Comparison of ENCODE assay signal across 24 cellular contexts in genomic region chr1:54952950-54953718, GRCh38. TPM values are rescaled to one million over a fixed set of nuclear protein-coding genes. Genes with fewer than 3 reads are reported as not detected.
A peak's percentile ranks its signal among the peaks of the same experiment; 100 is the strongest.
DNase-seq lines count a peak whose midpoint lies in the region; ATAC-seq and FAIRE-seq lines count a peak whose summit lies in the region.
"Had no signal": no experiment of that assay in that cellular context is flagged by ENCODE, and none has a peak within 500 bp of the region (broad histone marks: within the 10 kb centered on the region; RNA-seq: fewer than 3 reads in every experiment).

No MANE protein-coding gene starts in this region.

- H3K9me2 ChIP-seq in GM23248 (ENCODE audit: insufficient read depth): no peaks in the 10 kb centered on the region

- WGBS in GM23248 (ENCODE audit: low coverage in 1 of 2, low lambda C conversion rate in 2 of 2, missing lambda C conversion rate in 2 of 2), 2 experiments: 76 to 81% methylated on average over 4 of the region's 4 CpGs
- 79% methylated on average over 4 of the region's 4 CpGs for WGBS in mesenchymal stem cell

- no peaks in the 10 kb centered on the region for H4K20me1 ChIP-seq in GM23248 (ENCODE audit: insufficient read depth)

- H2BK12ac ChIP-seq in mesenchymal stem cell (ENCODE audit: low read length in 2 of 2): no peak overlapping the region

- H3K4me2 ChIP-seq in GM23248 (ENCODE audit: unreplicated experiment) (no peak overlapping the region), mesenchymal stem cell (ENCODE audit: low read length, poor library complexity, severe bottlenecking) (no peak overlapping the region)

- no peak overlapping the region for H3K4me3 ChIP-seq in GM23248
- no peak overlapping the region for H3K4me3 ChIP-seq in mesenchymal stem cell (ENCODE audit: insufficient read depth in 1 of 2, low read depth in 1 of 2, low read length in 2 of 2)
- H3K4me3 ChIP-seq: heart left ventricle, Peyer's patch, skin epidermis had no signal

- H2BK120ac ChIP-seq in mesenchymal stem cell (ENCODE audit: low read depth, low read length): no peak overlapping the region

- H2BK15ac ChIP-seq in mesenchymal stem cell (ENCODE audit: low read depth, poor library complexity, severe bottlenecking): no peak overlapping the region

- H4K91ac ChIP-seq in mesenchymal stem cell (ENCODE audit: low read length): no peak overlapping the region

- no peak overlapping the region for H3K9ac ChIP-seq in GM23248
- no peak overlapping the region for H3K9ac ChIP-seq in mesenchymal stem cell (ENCODE audit: low read length)

- H3K79me2 ChIP-seq in GM23248 (ENCODE audit: insufficient read depth): no peaks in the 10 kb centered on the region

- ATAC-seq in GM21717 (IDR thresholded peaks at IDR 0.05; ENCODE audit: unreplicated experiment): no peak
- ATAC-seq: activated T-cell treated with anti-CD3 and anti-CD28 coated beads, Interleukin-2, amount 50 U/mL, for 4 hours; esophagus mucosa; heart left ventricle; natural killer cell treated with Interleukin-12 subunit alpha and Interleukin-12 subunit beta and Interleukin-15 and Interleukin-18, amount 100 ng/mL, for 72 hours had no signal

- in situ Hi-C loops in GM23248 (cut with MboI): no loop called here

- no peak overlapping the region for H2AFZ ChIP-seq in GM23248
- no peak overlapping the region for H2AFZ ChIP-seq in mesenchymal stem cell (ENCODE audit: low read depth, low read length)

- H3K23ac ChIP-seq in mesenchymal stem cell (ENCODE audit: low read length in 2 of 2): no peak overlapping the region

- H3K36me3 ChIP-seq in GM23248 (ENCODE audit: low read depth): no peaks in the 10 kb centered on the region
- H3K36me3 ChIP-seq in mesenchymal stem cell (ENCODE audit: control insufficient read depth in 1 of 2, insufficient read depth in 2 of 2, low read depth in 1 of 2, low read length in 2 of 2): no peaks in the 10 kb centered on the region
- H3K36me3 ChIP-seq: heart left ventricle, Peyer's patch had no signal

- H2BK5ac ChIP-seq in mesenchymal stem cell (ENCODE audit: low read depth, low read length, poor library complexity, severe bottlenecking): no peak overlapping the region

- H3K14ac ChIP-seq in mesenchymal stem cell (ENCODE audit: low read length in 2 of 2): no peak overlapping the region

- DNase-seq in GM23248 (peak; percentile 43), RCC 7860 (ENCODE audit: low spot score) (peak; percentile 48), dermis blood vessel endothelial cell (peak; percentile 72), mesenchymal stem cell (peak; percentile 51), NCI-H2227 (lab: John Stamatoyannopoulos, UW; ENCODE audit: unreplicated experiment) (no peak), urothelium cell line (ENCODE audit: low spot score) (no peak), hypothalamus (lab: John Stamatoyannopoulos, UW) (no peak)
- DNase-seq: activated CD4-positive, alpha-beta T cell treated with anti-CD3 and anti-CD28 coated beads, Interleukin-2, amount 50 U/mL, for 4 hours; activated naive CD4-positive, alpha-beta T cell treated with anti-CD3 and anti-CD28 coated beads, Interleukin-2, amount 50 U/mL, for 16 hours; activated T-cell treated with anti-CD3 and anti-CD28 coated beads, Interleukin-2, amount 50 U/mL, for 4 hours; heart left ventricle; NCI-H1436 treated with DMSO at 0.1 percent for 48 hours; NCI-H2171; NCI-H774; Peyer's patch; posterior cingulate gyrus; stimulated activated CD8-positive, alpha-beta memory T cell treated with anti-CD3 and anti-CD28 coated beads, Interleukin-4, amount 100 ng/mL, for 48 hours; substantia nigra had no signal

- H3K9me3 ChIP-seq in GM23248 (ENCODE audit: low read depth) (no peaks in the 10 kb centered on the region), mesenchymal stem cell (ENCODE audit: control insufficient read depth, low read length) (peaks cover 8% of the 10 kb centered on the region)

- H3F3A ChIP-seq in GM23248 (ENCODE audit: insufficient read depth): 0 out of 2 replicates have a peak, but pooled peaks cover 11% of the 10 kb centered on the region

- peak overlapping the region in 1 of 2 experiments; percentile 29 for H3K18ac ChIP-seq in mesenchymal stem cell (ENCODE audit: low read depth in 1 of 2, low read length in 2 of 2)

- no peaks in the 10 kb centered on the region for H3K27me3 ChIP-seq in GM23248 (replicated peaks; ENCODE audit: insufficient read depth)
- no peaks in the 10 kb centered on the region for H3K27me3 ChIP-seq in mesenchymal stem cell (ENCODE audit: control insufficient read depth in 1 of 2, insufficient read depth in 1 of 2, low read length in 2 of 2)
- H3K27me3 ChIP-seq: heart left ventricle, Peyer's patch had no signal

- FAIRE-seq in RCC 7860 (lab: Jason Lieb, UNC): peak; percentile 46
- no peak for FAIRE-seq in urothelium cell line (lab: Jason Lieb, UNC)
- FAIRE-seq: islet of Langerhans had no signal

- no peak overlapping the region for H3K27ac ChIP-seq in GM23248
- H3K27ac ChIP-seq in mesenchymal stem cell (ENCODE audit: low read length, poor library complexity, severe bottlenecking): no peak overlapping the region
- H3K27ac ChIP-seq: heart left ventricle, Peyer's patch, skin epidermis had no signal

- H4K8ac ChIP-seq in mesenchymal stem cell (ENCODE audit: low read length): peak overlapping the region; percentile 72

- peak overlapping the region; percentile 8 for H2AK5ac ChIP-seq in mesenchymal stem cell (ENCODE audit: low read length, severe bottlenecking)

- no peaks in the 10 kb centered on the region for H3K79me1 ChIP-seq in mesenchymal stem cell (replicated peaks; ENCODE audit: low read length, poor library complexity, severe bottlenecking)

- no peak overlapping the region for H3K4ac ChIP-seq in mesenchymal stem cell (ENCODE audit: low read depth in 1 of 2, low read length in 2 of 2)

- H3K4me1 ChIP-seq in GM23248 (ENCODE audit: insufficient read depth) (peaks cover 11% of the 10 kb centered on the region; the same call in 1 of the 2 replicates), mesenchymal stem cell (ENCODE audit: control insufficient read depth, insufficient read depth, low read depth, low read length) (peaks cover 18% of the 10 kb centered on the region)

RNA-seq across cellular contexts. Expression of gene TMEM61, which starts 27.3 kb away (rescaled TPM):
- not detected in 2 replicates for total RNA-seq in GM23248 (2014; rRNA removed; shearing (Covaris generic))
- polyA plus RNA-seq in GM23248 (2016; fragmentation: Nextera tagmentation; extraction: Ambion mirVana): not detected in 2 replicates
- not detected in 2 replicates for total RNA-seq in dermis blood vessel endothelial cell
- not detected for polyA plus RNA-seq in mesenchymal stem cell (2013, experiment 1 of 2)
- polyA plus RNA-seq in mesenchymal stem cell (2013, experiment 2 of 2): not detected
- total RNA-seq: G401; natural killer cell treated with Interleukin-12 subunit alpha and Interleukin-12 subunit beta and Interleukin-15 and Interleukin-18, amount 100 ng/mL, for 72 hours had no signal
- polyA plus RNA-seq: heart left ventricle had no signal

RNA-seq across cellular contexts. Expression of gene BSND, which starts 45.6 kb away (rescaled TPM):
- not detected in 2 replicates for total RNA-seq in GM23248 (2014; rRNA removed; shearing (Covaris generic))
- not detected in 2 replicates for polyA plus RNA-seq in GM23248 (2016; fragmentation: Nextera tagmentation; extraction: Ambion mirVana)
- not detected in 2 replicates for total RNA-seq in dermis blood vessel endothelial cell
- polyA plus RNA-seq in mesenchymal stem cell (2013, experiment 1 of 2): not detected
- not detected for polyA plus RNA-seq in mesenchymal stem cell (2013, experiment 2 of 2)
- total RNA-seq: activated T-cell treated with anti-CD3 and anti-CD28 coated beads, Interleukin-2, amount 50 U/mL, for 4 hours; esophagus mucosa; G401; heart left ventricle; natural killer cell treated with Interleukin-12 subunit alpha and Interleukin-12 subunit beta and Interleukin-15 and Interleukin-18, amount 100 ng/mL, for 72 hours; Peyer's patch had no signal
- polyA plus RNA-seq: heart left ventricle had no signal

Comparison
In these comparisons a context has a peak if more than half of its experiments do, and no peak if none do; other contexts are left out.
1. DNase-seq: peak in GM23248 (single experiment), RCC 7860 (single experiment), dermis blood vessel endothelial cell (single experiment) and mesenchymal stem cell (single experiment); none in NCI-H2227 (single experiment), urothelium cell line (single experiment) and hypothalamus (0 of 51).